ENCODE assay signal across 8 cellular contexts in genomic region chr6:152271681-152272464, GRCh38.
DNase-seq lines count a peak whose midpoint lies in the region; ATAC-seq and TF ChIP-seq lines count a peak whose summit lies in the region.

No MANE protein-coding gene starts in this region.

- H4K91ac ChIP-seq in trophoblast cell (ENCODE audit: low read depth, low read length): no peak overlapping the region

- H2BK120ac ChIP-seq in trophoblast cell (ENCODE audit: insufficient read depth, low read length, poor library complexity): no peak overlapping the region

- WGBS in trophoblast cell (ENCODE audit: extremely low coverage, insufficient coverage, insufficient read length): no CpG with 5 or more reads among the region's 7 CpGs

- H3K14ac ChIP-seq in trophoblast cell (ENCODE audit: low read length): no peak overlapping the region

- no peak overlapping the region for H2AFZ ChIP-seq in trophoblast cell (ENCODE audit: insufficient read depth, low read length, poor library complexity)

- no peaks in the 10 kb centered on the region for H3K79me1 ChIP-seq in trophoblast cell (ENCODE audit: low read length)

- H3K23ac ChIP-seq in trophoblast cell (ENCODE audit: low read length): no peak overlapping the region

- H3K4me1 ChIP-seq in colonic mucosa: peaks cover 4% of the 10 kb centered on the region
- H3K4me1 ChIP-seq in trophoblast cell (ENCODE audit: control insufficient read depth in 1 of 2, insufficient read depth in 2 of 2, low read length in 2 of 2): peaks cover 2% of the 10 kb centered on the region in 2 experiments
- no peaks in the 10 kb centered on the region for H3K4me1 ChIP-seq in BE2C

- H2BK12ac ChIP-seq in trophoblast cell (ENCODE audit: low read length): no peak overlapping the region

- H4K12ac ChIP-seq in trophoblast cell (ENCODE audit: low read depth, low read length): no peak overlapping the region

- TF ChIP-seq CTCF in colonic mucosa (IDR thresholded peaks at IDR 0.05) (no peak), BE2C (IDR thresholded peaks at IDR 0.05; ENCODE audit: low read depth, low read length) (no peak)

- H4K8ac ChIP-seq in trophoblast cell (ENCODE audit: low read depth, low read length): no peak overlapping the region

- H3K36me3 ChIP-seq in colonic mucosa (no peaks in the 10 kb centered on the region), trophoblast cell (ENCODE audit: control insufficient read depth in 1 of 2, insufficient read depth in 2 of 2, low read length in 2 of 2) (peaks cover 0 to 2% of the 10 kb centered on the region in 2 experiments), BE2C (no peaks in the 10 kb centered on the region)

- H3K18ac ChIP-seq in trophoblast cell (ENCODE audit: low read length): no peak overlapping the region

- H2BK5ac ChIP-seq in trophoblast cell (ENCODE audit: low read depth, low read length, poor library complexity): no peak overlapping the region

- H3K4me3 ChIP-seq in colonic mucosa (no peak overlapping the region), trophoblast cell (ENCODE audit: low read depth, low read length) (no peak overlapping the region), BE2C (ENCODE audit: low read depth, low read length) (no peak overlapping the region)

- DNase-seq in colonic mucosa (no peak), trophoblast cell (peak; percentile 3 to 66), NCI-H345 treated with DMSO at 0.1 percent for 48 hours (lab: John Stamatoyannopoulos, UW; ENCODE audit: unreplicated experiment) (no peak), NCI-H1105 treated with DMSO at 0.1 percent for 48 hours (lab: John Stamatoyannopoulos, UW) (no peak), NOMO-1 treated with DMSO at 0.1 percent for 48 hours (lab: John Stamatoyannopoulos, UW; ENCODE audit: unreplicated experiment) (no peak), BE2C (no peak)

- intact Hi-C loops in colonic mucosa (cut with DNase I): no loop called here

- H3K27me3 ChIP-seq in colonic mucosa (no peaks in the 10 kb centered on the region), trophoblast cell (ENCODE audit: insufficient read depth, low read length) (no peaks in the 10 kb centered on the region), BE2C (no peaks in the 10 kb centered on the region)

- H3K79me2 ChIP-seq in trophoblast cell (ENCODE audit: control insufficient read depth, insufficient read depth, low read length, poor library complexity): peaks cover 1% of the 10 kb centered on the region

- ATAC-seq in GM18870 (IDR thresholded peaks at IDR 0.05; ENCODE audit: unreplicated experiment) (peak; percentile 69), HG03354 (IDR thresholded peaks at IDR 0.05; ENCODE audit: poor library complexity, severe bottlenecking, unreplicated experiment) (peak; percentile 68)

- no peak overlapping the region for H2AK5ac ChIP-seq in trophoblast cell (ENCODE audit: low read length)

- H3K9ac ChIP-seq in colonic mucosa (ENCODE audit: low read depth in 2 of 2, low read length in 2 of 2): no peak overlapping the region
- H3K9ac ChIP-seq in trophoblast cell (ENCODE audit: low read length): no peak overlapping the region

- H3K9me3 ChIP-seq in colonic mucosa (no peaks in the 10 kb centered on the region), trophoblast cell (ENCODE audit: insufficient read depth, low read depth, low read length) (no peaks in the 10 kb centered on the region), BE2C (no peaks in the 10 kb centered on the region)

- H3K4me2 ChIP-seq in trophoblast cell (ENCODE audit: low read length): no peak overlapping the region

- H3K27ac ChIP-seq in colonic mucosa (peak overlapping the region; percentile 9), trophoblast cell (ENCODE audit: low read depth, low read length) (no peak overlapping the region)

- H3K4ac ChIP-seq in trophoblast cell (ENCODE audit: low read depth, low read length): no peak overlapping the region

Comparison
In these comparisons a context has a peak if more than half of its experiments do, and no peak if none do; other contexts are left out.
1. DNase-seq: peak in trophoblast cell (2 of 2); none in colonic mucosa (single experiment), NCI-H345 treated with DMSO at 0.1 percent for 48 hours (single experiment), NCI-H1105 treated with DMSO at 0.1 percent for 48 hours (single experiment), NOMO-1 treated with DMSO at 0.1 percent for 48 hours (single experiment) and BE2C (single experiment).